25 cellular contexts compared by ENCODE assay signal in the genomic region with DNA sequence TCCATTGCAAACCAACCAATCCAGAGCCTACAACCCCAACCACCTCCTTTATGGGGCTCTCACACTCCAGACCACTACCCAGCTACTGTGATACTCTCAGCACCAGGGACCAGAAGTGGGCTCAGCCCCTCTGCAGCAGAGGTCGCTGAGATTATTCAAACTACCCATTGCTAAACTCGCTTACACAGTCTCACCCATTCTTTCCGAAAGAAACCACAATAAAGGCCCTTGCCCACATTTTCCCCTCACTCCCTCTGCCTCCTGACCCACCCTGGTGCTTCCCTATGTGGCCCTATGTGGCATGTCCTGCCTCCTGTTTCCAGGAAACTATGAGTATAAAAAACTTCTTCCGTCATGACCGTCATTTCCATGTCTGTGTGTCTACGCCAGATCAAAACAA. TPM values are rescaled to one million over a fixed set of nuclear protein-coding genes. Genes with fewer than 3 reads are reported as not detected.
DNase-seq lines count a peak whose midpoint lies in the region; ATAC-seq, FAIRE-seq and TF ChIP-seq lines count a peak whose summit lies in the region.
"Had no signal": no experiment of that assay in that cellular context is flagged by ENCODE, and none has a peak within 500 bp of the region (broad histone marks: within the 10 kb centered on the region; RNA-seq: fewer than 3 reads in every experiment).

No MANE protein-coding gene starts in this region.

- no peak overlapping the region for H2AFZ ChIP-seq in Karpas-422 (ENCODE audit: low read length)

- H3K9me2 ChIP-seq in Karpas-422 (replicated peaks; ENCODE audit: insufficient read depth, low read length): no peaks in the 10 kb centered on the region

- CTCF ChIA-PET in activated CD4-positive, alpha-beta T cell treated with anti-CD3 and anti-CD28 coated beads for 36 hours (lab: Charles Lee): no interaction called here

- H4K20me1 ChIP-seq in BLaER1 (no peaks in the 10 kb centered on the region), Karpas-422 (ENCODE audit: insufficient read depth, low read depth, low read length) (no peaks in the 10 kb centered on the region)

- intact Hi-C loops in kidney (cut with DNase I): no loop called here
- intact Hi-C loops in activated CD4-positive, alpha-beta T cell treated with anti-CD3 and anti-CD28 coated beads for 36 hours (cut with DNase I, micrococcal nuclease): no loop called here

- H3K4me2 ChIP-seq in BLaER1: peak overlapping the region; percentile 41
- no peak overlapping the region for H3K4me2 ChIP-seq in Karpas-422 (ENCODE audit: low read depth, low read length, poor library complexity, severe bottlenecking)

- no peak overlapping the region for H3K9ac ChIP-seq in BLaER1
- H3K9ac ChIP-seq in Karpas-422 (ENCODE audit: low read length): no peak overlapping the region
- no peak overlapping the region for H3K9ac ChIP-seq in kidney (ENCODE audit: low read length in 2 of 2)

- FAIRE-seq in kidney (lab: Jason Lieb, UNC): no peak
- no peak for FAIRE-seq in GM19239 (lab: Jason Lieb, UNC)
- FAIRE-seq: A204.1, GM12891 had no signal

- H3K4me1 Mint-ChIP-seq in osteocyte (ENCODE audit: unreplicated experiment): no peaks in the 10 kb centered on the region
- no peaks in the 10 kb centered on the region for H3K4me1 Mint-ChIP-seq in activated CD4-positive, alpha-beta T cell treated with anti-CD3 and anti-CD28 coated beads for 36 hours

- no peak for ATAC-seq in activated CD4-positive, alpha-beta T cell treated with anti-CD3 and anti-CD28 coated beads for 36 hours
- ATAC-seq: Panc1 had no signal

- H3K4me1 ChIP-seq in BLaER1: peaks cover 13% of the 10 kb centered on the region
- peaks cover 21% of the 10 kb centered on the region for H3K4me1 ChIP-seq in Karpas-422 (ENCODE audit: low read length)
- peaks cover 0 to 3% of the 10 kb centered on the region in 2 donors for H3K4me1 ChIP-seq in kidney (ENCODE audit: control insufficient read depth in 1 of 2, insufficient read depth in 1 of 2, low read depth in 1 of 2, low read length in 2 of 2)
- H3K4me1 ChIP-seq: Caco-2 had no signal

- POLR2A ChIA-PET in activated CD4-positive, alpha-beta T cell treated with anti-CD3 and anti-CD28 coated beads for 36 hours (lab: Charles Lee): no interaction called here

- no peaks in the 10 kb centered on the region for H3K27me3 Mint-ChIP-seq in osteocyte (ENCODE audit: unreplicated experiment)
- peaks cover 4% of the 10 kb centered on the region for H3K27me3 Mint-ChIP-seq in activated CD4-positive, alpha-beta T cell treated with anti-CD3 and anti-CD28 coated beads for 36 hours

- H3K9me3 Mint-ChIP-seq in osteocyte (ENCODE audit: unreplicated experiment): peaks cover 5% of the 10 kb centered on the region
- H3K9me3 Mint-ChIP-seq in activated CD4-positive, alpha-beta T cell treated with anti-CD3 and anti-CD28 coated beads for 36 hours (ENCODE audit: low read depth): no peaks in the 10 kb centered on the region
- H3K9me3 Mint-ChIP-seq: CD4-positive, alpha-beta T cell had no signal

- H3K27ac Mint-ChIP-seq in osteocyte (ENCODE audit: unreplicated experiment): no peak overlapping the region
- no peak overlapping the region for H3K27ac Mint-ChIP-seq in activated CD4-positive, alpha-beta T cell treated with anti-CD3 and anti-CD28 coated beads for 36 hours
- H3K27ac Mint-ChIP-seq: CD4-positive, alpha-beta T cell had no signal

- DNase-seq in Karpas-422 (peak; percentile 21), kidney (peak; percentile 11), osteocyte (ENCODE audit: extremely low spot score, unreplicated experiment) (peak; percentile 40), GM19239 (ENCODE audit: insufficient read length, low spot score) (no peak), NCI-H2107 treated with DMSO at 0.1 percent for 48 hours (lab: John Stamatoyannopoulos, UW; ENCODE audit: unreplicated experiment) (no peak)
- DNase-seq in activated CD4-positive, alpha-beta T cell treated with anti-CD3 and anti-CD28 coated beads for 36 hours: no peak
- DNase-seq: Caco-2; CD4-positive, alpha-beta T cell; DND-41; GOT3; HCEC 1CT; KBM-7; NCI-H1092; NCI-H1436; NCI-H187 treated with DMSO at 0.1 percent for 48 hours; NCI-H345; NCI-H524; NCI-H774; NK-92 treated with Interleukin-12 subunit alpha and Interleukin-12 subunit beta, amount 100 ng/mL, for 24 hours had no signal

- H3K27ac ChIP-seq in BLaER1: no peak overlapping the region
- H3K27ac ChIP-seq in Karpas-422 (ENCODE audit: low read length): no peak overlapping the region
- no peak overlapping the region for H3K27ac ChIP-seq in kidney (ENCODE audit: low read depth in 2 of 2, low read length in 2 of 2)

- no peak overlapping the region for H3K4me3 Mint-ChIP-seq in osteocyte (ENCODE audit: unreplicated experiment)
- H3K4me3 Mint-ChIP-seq in activated CD4-positive, alpha-beta T cell treated with anti-CD3 and anti-CD28 coated beads for 36 hours: no peak overlapping the region
- H3K4me3 Mint-ChIP-seq: CD4-positive, alpha-beta T cell had no signal

- H3K9me3 ChIP-seq in BLaER1: peaks cover 4% of the 10 kb centered on the region; the same call in 1 of the 2 replicates
- no peaks in the 10 kb centered on the region for H3K9me3 ChIP-seq in Karpas-422 (ENCODE audit: low read length)
- H3K9me3 ChIP-seq in kidney (ENCODE audit: control insufficient read depth in 1 of 2, low read length in 2 of 2): peaks cover 0 to under 1% of the 10 kb centered on the region in 2 donors
- H3K9me3 ChIP-seq: Caco-2 had no signal

- no peaks in the 10 kb centered on the region for H3K36me3 Mint-ChIP-seq in osteocyte (ENCODE audit: unreplicated experiment)
- no peaks in the 10 kb centered on the region for H3K36me3 Mint-ChIP-seq in activated CD4-positive, alpha-beta T cell treated with anti-CD3 and anti-CD28 coated beads for 36 hours (ENCODE audit: low read depth)

- H3K4me3 ChIP-seq in BLaER1 (no peak overlapping the region), Karpas-422 (ENCODE audit: low read length) (no peak overlapping the region), kidney (ENCODE audit: low read length in 2 of 2) (no peak overlapping the region)

- TF ChIP-seq CTCF in kidney (IDR thresholded peaks at IDR 0.05; ENCODE audit: borderline replicate concordance, extremely low read depth, insufficient read depth) (no peak), osteocyte (IDR thresholded peaks at IDR 0.05) (no peak)

- H3K79me2 ChIP-seq in Karpas-422 (ENCODE audit: low read length): no peaks in the 10 kb centered on the region

- H3K36me3 ChIP-seq in BLaER1 (no peaks in the 10 kb centered on the region), Karpas-422 (ENCODE audit: insufficient read depth, low read length) (no peaks in the 10 kb centered on the region), kidney (ENCODE audit: control insufficient read depth in 1 of 2, insufficient read depth in 2 of 2, low read length in 2 of 2) (no peaks in the 10 kb centered on the region)

- no peaks in the 10 kb centered on the region for H3K27me3 ChIP-seq in BLaER1
- H3K27me3 ChIP-seq in Karpas-422 (ENCODE audit: low read length): no peaks in the 10 kb centered on the region

RNA-seq across cellular contexts. Expression of a gene that starts 10.7 kb away (rescaled TPM):
- not detected in 2 replicates for total RNA-seq in Karpas-422 (2014; rRNA removed; shearing (Covaris generic); ENCODE audit: low replicate concordance)
- total RNA-seq in kidney (not detected), osteocyte (not detected in 2 replicates)
- 2.1 TPM for polyA plus RNA-seq in kidney (ENCODE audit: insufficient read depth, low read depth, low replicate concordance)
- not detected for total RNA-seq in activated CD4-positive, alpha-beta T cell treated with anti-CD3 and anti-CD28 coated beads for 36 hours
- total RNA-seq: Caco-2; CD4-positive, alpha-beta T cell; G401; HT1080 had no signal

Comparison
In these comparisons a context has a peak if more than half of its experiments do, and no peak if none do; other contexts are left out.
1. DNase-seq: peak in Karpas-422 (single experiment), kidney (single experiment) and osteocyte (single experiment); none in activated CD4-positive, alpha-beta T cell treated with anti-CD3 and anti-CD28 coated beads for 36 hours (single experiment), GM19239 (single experiment) and NCI-H2107 treated with DMSO at 0.1 percent for 48 hours (single experiment).